In the genomic region with DNA sequence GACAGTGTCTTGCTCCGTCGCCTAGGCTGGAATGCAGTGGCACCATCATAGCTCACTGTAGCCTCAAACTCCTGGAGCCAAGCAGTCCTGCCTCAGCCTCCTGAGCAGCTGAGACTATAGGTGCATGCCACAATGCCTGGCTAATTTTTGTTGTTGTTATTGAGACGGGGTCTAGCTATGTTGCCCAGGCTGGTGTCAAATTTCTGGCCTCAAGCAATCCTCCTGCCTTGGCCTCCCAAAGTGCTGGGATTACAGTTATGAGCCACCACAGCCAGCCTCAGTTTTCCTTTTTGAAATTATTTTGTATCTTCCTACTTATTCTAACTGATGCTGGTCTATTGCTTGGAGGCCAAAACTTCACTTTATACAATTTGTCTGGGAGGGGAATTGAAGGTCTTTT, we compare ENCODE assay signal across 1 cellular context.
TF ChIP-seq lines count a peak whose summit lies in the region.

No MANE protein-coding gene starts in this region.

TF ChIP-seq in HepG2, 621 proteins besides CTCF, POLR2A, EP300 and RAD21:
- TF ChIP-seq, protein P1, sequence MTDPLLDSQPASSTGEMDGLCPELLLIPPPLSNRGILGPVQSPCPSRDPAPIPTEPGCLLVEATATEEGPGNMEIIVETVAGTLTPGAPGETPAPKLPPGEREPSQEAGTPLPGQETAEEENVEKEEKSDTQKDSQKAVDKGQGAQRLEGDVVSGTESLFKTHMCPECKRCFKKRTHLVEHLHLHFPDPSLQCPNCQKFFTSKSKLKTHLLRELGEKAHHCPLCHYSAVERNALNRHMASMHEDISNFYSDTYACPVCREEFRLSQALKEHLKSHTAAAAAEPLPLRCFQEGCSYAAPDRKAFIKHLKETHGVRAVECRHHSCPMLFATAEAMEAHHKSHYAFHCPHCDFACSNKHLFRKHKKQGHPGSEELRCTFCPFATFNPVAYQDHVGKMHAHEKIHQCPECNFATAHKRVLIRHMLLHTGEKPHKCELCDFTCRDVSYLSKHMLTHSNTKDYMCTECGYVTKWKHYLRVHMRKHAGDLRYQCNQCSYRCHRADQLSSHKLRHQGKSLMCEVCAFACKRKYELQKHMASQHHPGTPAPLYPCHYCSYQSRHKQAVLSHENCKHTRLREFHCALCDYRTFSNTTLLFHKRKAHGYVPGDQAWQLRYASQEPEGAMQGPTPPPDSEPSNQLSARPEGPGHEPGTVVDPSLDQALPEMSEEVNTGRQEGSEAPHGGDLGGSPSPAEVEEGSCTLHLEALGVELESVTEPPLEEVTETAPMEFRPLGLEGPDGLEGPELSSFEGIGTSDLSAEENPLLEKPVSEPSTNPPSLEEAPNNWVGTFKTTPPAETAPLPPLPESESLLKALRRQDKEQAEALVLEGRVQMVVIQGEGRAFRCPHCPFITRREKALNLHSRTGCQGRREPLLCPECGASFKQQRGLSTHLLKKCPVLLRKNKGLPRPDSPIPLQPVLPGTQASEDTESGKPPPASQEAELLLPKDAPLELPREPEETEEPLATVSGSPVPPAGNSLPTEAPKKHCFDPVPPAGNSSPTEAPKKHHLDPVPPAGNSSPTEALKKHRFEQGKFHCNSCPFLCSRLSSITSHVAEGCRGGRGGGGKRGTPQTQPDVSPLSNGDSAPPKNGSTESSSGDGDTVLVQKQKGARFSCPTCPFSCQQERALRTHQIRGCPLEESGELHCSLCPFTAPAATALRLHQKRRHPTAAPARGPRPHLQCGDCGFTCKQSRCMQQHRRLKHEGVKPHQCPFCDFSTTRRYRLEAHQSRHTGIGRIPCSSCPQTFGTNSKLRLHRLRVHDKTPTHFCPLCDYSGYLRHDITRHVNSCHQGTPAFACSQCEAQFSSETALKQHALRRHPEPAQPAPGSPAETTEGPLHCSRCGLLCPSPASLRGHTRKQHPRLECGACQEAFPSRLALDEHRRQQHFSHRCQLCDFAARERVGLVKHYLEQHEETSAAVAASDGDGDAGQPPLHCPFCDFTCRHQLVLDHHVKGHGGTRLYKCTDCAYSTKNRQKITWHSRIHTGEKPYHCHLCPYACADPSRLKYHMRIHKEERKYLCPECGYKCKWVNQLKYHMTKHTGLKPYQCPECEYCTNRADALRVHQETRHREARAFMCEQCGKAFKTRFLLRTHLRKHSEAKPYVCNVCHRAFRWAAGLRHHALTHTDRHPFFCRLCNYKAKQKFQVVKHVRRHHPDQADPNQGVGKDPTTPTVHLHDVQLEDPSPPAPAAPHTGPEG (CRISPR knock-in tag; IDR thresholded peaks at IDR 0.05) = no peak
- peak; percentile 78 for TF ChIP-seq ZNF121 (CRISPR knock-in tag; IDR thresholded peaks at IDR 0.05)
- TF ChIP-seq ZNF770 (CRISPR knock-in tag; IDR thresholded peaks at IDR 0.05) = peak; percentile 62
